Comparison of ENCODE assay signal across 27 cellular contexts in the genomic region with DNA sequence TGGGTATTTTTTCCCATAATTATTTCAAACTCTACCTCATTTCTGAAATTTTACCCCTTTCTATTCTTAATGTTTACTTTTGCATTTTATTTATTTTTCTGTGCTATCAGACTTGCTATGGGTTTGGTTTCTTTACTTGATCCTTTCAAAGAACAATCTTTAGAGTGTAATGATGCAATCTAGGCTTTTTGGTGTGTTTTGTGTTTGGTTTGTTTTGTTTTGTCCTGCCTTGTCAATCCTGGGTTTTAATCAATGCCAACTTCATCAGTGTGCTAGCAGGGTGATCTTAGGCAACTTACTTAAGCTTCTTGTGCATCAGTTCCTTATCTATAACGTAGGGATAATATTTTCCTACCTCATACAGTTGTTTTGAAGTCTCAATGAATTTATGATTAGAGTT.
"Had no signal": no experiment of that assay in that cellular context is flagged by ENCODE, and none has a peak within 500 bp of the region (broad histone marks: within the 10 kb centered on the region; RNA-seq: fewer than 3 reads in every experiment).

No MANE protein-coding gene starts in this region.

- H3K36me3 Mint-ChIP-seq: naive thymus-derived CD8-positive, alpha-beta T cell; stimulated activated memory B cell treated with anti-CD40 and anti-IgM and Interleukin-4, amounts not matched to agents 10 μg/mL and 1 μg/mL and 100 μg/mL, for 72 hours had no signal

- DNase-seq: islet precursor cell; left ventricle myocardium superior; lower lobe of right lung; mammary epithelial cell; mesenchymal stem cell; naive thymus-derived CD8-positive, alpha-beta T cell; nucleus accumbens; right lobe of liver; stimulated activated CD4-positive, alpha-beta T cell treated with anti-CD3 and anti-CD28 coated beads, Interleukin-1b, Interleukin-23, amount 100 ng/mL, for 48 hours; stimulated activated CD4-positive, alpha-beta T cell treated with anti-CD3 and anti-CD28 coated beads, Interleukin-2, amount 100 ng/mL, for 48 hours; stimulated activated CD4-positive, alpha-beta T cell treated with anti-CD3 and anti-CD28 coated beads, Interleukin-4, amount 100 ng/mL, for 4 hours; stimulated activated CD8-positive, alpha-beta memory T cell treated with anti-CD3 and anti-CD28 coated beads, Interleukin-4, amount 100 ng/mL, for 48 hours; stimulated activated naive CD8-positive, alpha-beta T cell treated with anti-CD3 and anti-CD28 coated beads, Interleukin-15, Interleukin-2, amounts not matched to agents 100 U/mL and 50 U/mL, for 24 hours; stomach; testis; thyroid gland; transverse colon; upper lobe of left lung had no signal

- H3K4me2 ChIP-seq: hepatocyte, smooth muscle cell had no signal

- H3K4me3 Mint-ChIP-seq: naive thymus-derived CD8-positive, alpha-beta T cell; nephron; neural crest cell; stimulated activated memory B cell treated with anti-CD40 and anti-IgM and Interleukin-4, amounts not matched to agents 10 μg/mL and 1 μg/mL and 100 μg/mL, for 72 hours had no signal

- H3K4me3 ChIP-seq: hepatocyte, lower lobe of right lung, right atrium auricular region, right lobe of liver, smooth muscle cell, stomach, testis, thyroid gland, transverse colon, upper lobe of left lung, vagina had no signal

- H2AFZ ChIP-seq: hepatocyte, parathyroid adenoma had no signal

- H3K27ac Mint-ChIP-seq: naive thymus-derived CD8-positive, alpha-beta T cell; nephron; stimulated activated memory B cell treated with anti-CD40 and anti-IgM and Interleukin-4, amounts not matched to agents 10 μg/mL and 1 μg/mL and 100 μg/mL, for 72 hours had no signal

- H3K27me3 ChIP-seq: hepatocyte, right atrium auricular region, right lobe of liver, stomach, testis, thyroid gland, transverse colon, upper lobe of left lung, vagina had no signal

- H3K27ac ChIP-seq: hepatocyte, lower lobe of right lung, parathyroid adenoma, right atrium auricular region, right lobe of liver, stomach, testis, thyroid gland, transverse colon, upper lobe of left lung, vagina had no signal

- H3K4me1 Mint-ChIP-seq: naive thymus-derived CD8-positive, alpha-beta T cell; nephron had no signal

- H3K9me3 Mint-ChIP-seq: naive thymus-derived CD8-positive, alpha-beta T cell; nephron; stimulated activated memory B cell treated with anti-CD40 and anti-IgM and Interleukin-4, amounts not matched to agents 10 μg/mL and 1 μg/mL and 100 μg/mL, for 72 hours had no signal

- H3K9me3 ChIP-seq: lower lobe of right lung, right atrium auricular region, right lobe of liver, stomach, testis, thyroid gland, transverse colon, upper lobe of left lung, vagina had no signal

- H3K9ac ChIP-seq: parathyroid adenoma had no signal

- ATAC-seq: left lobe of liver; left ventricle myocardium superior; lower lobe of right lung; naive thymus-derived CD8-positive, alpha-beta T cell; stimulated activated memory B cell treated with anti-CD40 and anti-IgM and Interleukin-4, amounts not matched to agents 10 μg/mL and 1 μg/mL and 100 μg/mL, for 72 hours; stimulated activated naive CD8-positive, alpha-beta T cell treated with anti-CD3 and anti-CD28 coated beads, Interleukin-15, Interleukin-2, amounts not matched to agents 100 U/mL and 50 U/mL, for 24 hours had no signal

- H3K36me3 ChIP-seq: lower lobe of right lung, right atrium auricular region, right lobe of liver, stomach, thyroid gland, transverse colon, upper lobe of left lung, vagina had no signal

- H3K4me1 ChIP-seq: lower lobe of right lung, parathyroid adenoma, right atrium auricular region, right lobe of liver, stomach, testis, thyroid gland, transverse colon, upper lobe of left lung, vagina had no signal

- H3K79me2 ChIP-seq: hepatocyte, parathyroid adenoma had no signal

- H3K27me3 Mint-ChIP-seq: stimulated activated memory B cell treated with anti-CD40 and anti-IgM and Interleukin-4, amounts not matched to agents 10 μg/mL and 1 μg/mL and 100 μg/mL, for 72 hours had no signal
